Comparison of ENCODE assay signal across 2 cellular contexts in genomic region chr3:58377168-58377567, GRCh38.
TF ChIP-seq lines count a peak whose summit lies in the region.

No MANE protein-coding gene starts in this region.

TF ChIP-seq in liver, 16 proteins besides CTCF, POLR2A, EP300 and RAD21:
- TF ChIP-seq RXRA (IDR thresholded peaks at IDR 0.05) (peak in 1 of 2 donors; percentile 36), GABPA (IDR thresholded peaks at IDR 0.05 in 1 of 2, conservative IDR thresholded peaks at IDR 0.05 in 1 of 2) (no peak), YY1 (IDR thresholded peaks at IDR 0.05) (peak; percentile 21), FOXA2 (IDR thresholded peaks at IDR 0.05) (no peak), JUND (IDR thresholded peaks at IDR 0.05) (no peak), SP1 (IDR thresholded peaks at IDR 0.05) (peak; percentile 50), FOXA1 (IDR thresholded peaks at IDR 0.05) (no peak), HNF4A (conservative IDR thresholded peaks at IDR 0.05) (peak; percentile 74 to 79), TAF1 (conservative IDR thresholded peaks at IDR 0.05) (no peak), MAX (IDR thresholded peaks at IDR 0.05) (no peak), EGR1 (IDR thresholded peaks at IDR 0.05; ENCODE audit: low read depth in 2 of 2) (no peak), HNF4G (IDR thresholded peaks at IDR 0.05) (peak; percentile 9), REST (IDR thresholded peaks at IDR 0.05) (no peak)

TF ChIP-seq in HepG2, 621 proteins besides CTCF, POLR2A, EP300 and RAD21 (continued from another document):
- TF ChIP-seq RFXANK (CRISPR knock-in tag; IDR thresholded peaks at IDR 0.05) (no peak), RORA (CRISPR knock-in tag; IDR thresholded peaks at IDR 0.05) (no peak), RFX5 (IDR thresholded peaks at IDR 0.05; ENCODE audit: low read depth, low read length) (no peak), NCOA5 (CRISPR knock-in tag; IDR thresholded peaks at IDR 0.05) (no peak), CCDC6 (CRISPR knock-in tag; IDR thresholded peaks at IDR 0.05) (no peak), PHF5A (CRISPR knock-in tag; IDR thresholded peaks at IDR 0.05; ENCODE audit: low read depth, unreplicated experiment) (no peak), KDM3A (CRISPR knock-in tag; IDR thresholded peaks at IDR 0.05; ENCODE audit: low read depth) (no peak), ZNF30 (CRISPR knock-in tag; IDR thresholded peaks at IDR 0.05) (no peak), PBX3 (CRISPR knock-in tag; IDR thresholded peaks at IDR 0.05; ENCODE audit: borderline replicate concordance) (no peak), HOXD1 (CRISPR knock-in tag; IDR thresholded peaks at IDR 0.05) (no peak), MBD4 (IDR thresholded peaks at IDR 0.05; ENCODE audit: borderline replicate concordance, low read length) (no peak), MAFG (CRISPR knock-in tag; IDR thresholded peaks at IDR 0.05) (no peak), TEAD3 (CRISPR knock-in tag; optimal IDR thresholded peaks at IDR 0.05; ENCODE audit: borderline replicate concordance) (no peak), ZNF678 (CRISPR knock-in tag; IDR thresholded peaks at IDR 0.05) (no peak), CSRNP1 (CRISPR knock-in tag; IDR thresholded peaks at IDR 0.05) (no peak)
